ENCODE assay signal across 1 cellular context in the genomic region with DNA sequence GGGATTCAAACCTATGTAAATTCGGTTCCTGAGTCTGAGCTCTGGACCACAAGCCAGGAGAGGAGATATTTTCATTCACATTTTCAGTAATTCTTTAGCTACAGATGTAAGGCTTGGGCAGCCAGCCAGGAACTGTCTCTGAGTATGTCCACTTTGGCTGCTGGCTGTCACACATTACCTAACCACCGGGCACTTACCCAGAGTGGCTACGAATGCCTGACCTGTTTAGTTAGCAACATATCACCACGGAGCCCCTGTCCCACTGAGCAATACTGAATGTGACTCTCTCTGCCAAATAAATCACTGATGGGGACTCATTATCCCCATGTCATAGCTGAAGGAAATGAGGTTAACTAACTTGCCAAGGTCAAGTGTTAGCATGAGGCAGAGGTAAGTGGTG.
TF ChIP-seq lines count a peak whose summit lies in the region.

No MANE protein-coding gene starts in this region.

TF ChIP-seq in K562, 482 proteins besides CTCF, POLR2A, EP300 and RAD21:
- no peak for TF ChIP-seq ZNF12 (CRISPR knock-in tag; IDR thresholded peaks at IDR 0.05)
- TF ChIP-seq RBFOX2 (IDR thresholded peaks at IDR 0.05; ENCODE audit: low read depth, low read length): no peak
- no peak for TF ChIP-seq YY1 (IDR thresholded peaks at IDR 0.05; ENCODE audit: borderline replicate concordance in 1 of 3, control insufficient read depth in 1 of 3, extremely low read depth in 1 of 3, insufficient read depth in 3 of 3, insufficient read length in 1 of 3, insufficient replicate concordance in 2 of 3, low read depth in 1 of 3, low read length in 2 of 3)
- TF ChIP-seq, protein P1, sequence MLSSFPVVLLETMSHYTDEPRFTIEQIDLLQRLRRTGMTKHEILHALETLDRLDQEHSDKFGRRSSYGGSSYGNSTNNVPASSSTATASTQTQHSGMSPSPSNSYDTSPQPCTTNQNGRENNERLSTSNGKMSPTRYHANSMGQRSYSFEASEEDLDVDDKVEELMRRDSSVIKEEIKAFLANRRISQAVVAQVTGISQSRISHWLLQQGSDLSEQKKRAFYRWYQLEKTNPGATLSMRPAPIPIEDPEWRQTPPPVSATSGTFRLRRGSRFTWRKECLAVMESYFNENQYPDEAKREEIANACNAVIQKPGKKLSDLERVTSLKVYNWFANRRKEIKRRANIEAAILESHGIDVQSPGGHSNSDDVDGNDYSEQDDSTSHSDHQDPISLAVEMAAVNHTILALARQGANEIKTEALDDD (IDR thresholded peaks at IDR 0.05): 0 out of 2 replicates have a peak, but pooled peaks have one; percentile 14
- TF ChIP-seq BCL6 (CRISPR knock-in tag; IDR thresholded peaks at IDR 0.05): no peak
- TF ChIP-seq, protein P2, sequence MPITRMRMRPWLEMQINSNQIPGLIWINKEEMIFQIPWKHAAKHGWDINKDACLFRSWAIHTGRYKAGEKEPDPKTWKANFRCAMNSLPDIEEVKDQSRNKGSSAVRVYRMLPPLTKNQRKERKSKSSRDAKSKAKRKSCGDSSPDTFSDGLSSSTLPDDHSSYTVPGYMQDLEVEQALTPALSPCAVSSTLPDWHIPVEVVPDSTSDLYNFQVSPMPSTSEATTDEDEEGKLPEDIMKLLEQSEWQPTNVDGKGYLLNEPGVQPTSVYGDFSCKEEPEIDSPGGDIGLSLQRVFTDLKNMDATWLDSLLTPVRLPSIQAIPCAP (CRISPR knock-in tag; IDR thresholded peaks at IDR 0.05; ENCODE audit: borderline replicate concordance): no peak
- no peak for TF ChIP-seq CBX5 (IDR thresholded peaks at IDR 0.05; ENCODE audit: borderline replicate concordance, low read depth)
- TF ChIP-seq SAFB (IDR thresholded peaks at IDR 0.05; ENCODE audit: borderline replicate concordance, low read depth, low read length): no peak
- TF ChIP-seq RFX5 (IDR thresholded peaks at IDR 0.05; ENCODE audit: low read depth, low read length): no peak
